In the genomic region with DNA sequence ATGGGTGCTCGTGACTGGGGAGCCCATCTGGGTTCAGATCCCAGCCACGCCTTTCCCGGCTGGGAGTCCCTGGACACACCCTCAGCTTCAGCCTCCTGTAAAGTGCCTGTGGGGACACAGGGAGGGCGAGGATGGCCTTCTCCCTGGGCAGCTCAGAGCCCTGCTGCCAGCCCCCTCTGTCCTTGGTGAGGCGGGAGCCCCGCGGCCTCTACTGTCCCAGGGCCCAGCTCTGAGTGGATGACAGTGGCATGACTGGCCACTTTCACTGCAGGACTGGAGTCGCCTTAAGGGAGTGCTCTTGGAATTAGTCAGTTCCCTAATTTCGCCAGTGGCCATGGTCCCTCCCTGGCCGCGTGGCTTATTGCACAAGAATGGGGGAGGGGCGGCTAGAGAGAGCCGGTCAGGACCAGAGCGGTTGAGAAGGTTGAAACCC, we compare ENCODE assay signal across 9 cellular contexts. TPM values are rescaled to one million over a fixed set of nuclear protein-coding genes. Genes with fewer than 3 reads are reported as not detected.
DNase-seq lines count a peak whose midpoint lies in the region; ATAC-seq and TF ChIP-seq lines count a peak whose summit lies in the region.
"Had no signal": no experiment of that assay in that cellular context is flagged by ENCODE, and none has a peak within 500 bp of the region (broad histone marks: within the 10 kb centered on the region; RNA-seq: fewer than 3 reads in every experiment).

No MANE protein-coding gene starts in this region.

- H3K27me3 ChIP-seq in breast epithelium, result no peaks in the 10 kb centered on the region
- no peaks in the 10 kb centered on the region for H3K27me3 ChIP-seq in thymus (ENCODE audit: control insufficient read depth, insufficient read depth)
- no peaks in the 10 kb centered on the region for H3K27me3 ChIP-seq in MM.1S (replicated peaks; ENCODE audit: insufficient read depth, low read length)

- no peaks in the 10 kb centered on the region for H4K20me1 ChIP-seq in MM.1S (ENCODE audit: insufficient read depth, low read length)

- no peak for TF ChIP-seq POLR2A in breast epithelium (IDR thresholded peaks at IDR 0.05)

- H3K9me3 ChIP-seq in breast epithelium (no peaks in the 10 kb centered on the region), thymus (ENCODE audit: control insufficient read depth) (no peaks in the 10 kb centered on the region), MM.1S (replicated peaks; ENCODE audit: insufficient read depth, low read length) (no peaks in the 10 kb centered on the region)

- peaks cover 18 to 38% of the 10 kb centered on the region in 2 donors for H3K4me1 ChIP-seq in breast epithelium
- peaks cover 6% of the 10 kb centered on the region for H3K4me1 ChIP-seq in thymus (ENCODE audit: control insufficient read depth, insufficient read depth, low read length)
- H3K4me1 ChIP-seq in MM.1S (ENCODE audit: low read length), result peaks cover 30% of the 10 kb centered on the region

- peaks cover 76% of the 10 kb centered on the region for H3K79me2 ChIP-seq in MM.1S (ENCODE audit: low read length)

- peak overlapping the region; percentile 91 to 100 (median 99) for H3K4me3 ChIP-seq in breast epithelium
- no peak overlapping the region for H3K4me3 ChIP-seq in thymus (ENCODE audit: low read length)
- H3K4me3 ChIP-seq in MM.1S (ENCODE audit: low read length), result no peak overlapping the region

- no peak for TF ChIP-seq CTCF in breast epithelium (IDR thresholded peaks at IDR 0.05)
- no peak for TF ChIP-seq CTCF in MM.1S (IDR thresholded peaks at IDR 0.05; ENCODE audit: low read length)

- H3K36me3 ChIP-seq in breast epithelium (no peaks in the 10 kb centered on the region), thymus (ENCODE audit: control insufficient read depth, insufficient read depth) (peaks cover 2% of the 10 kb centered on the region), MM.1S (replicated peaks; ENCODE audit: insufficient read depth, low read length) (no peaks in the 10 kb centered on the region)

- H3K4me2 ChIP-seq in MM.1S (ENCODE audit: low read depth, low read length), result no peak overlapping the region

- H2AFZ ChIP-seq in MM.1S (ENCODE audit: low read length), result no peak overlapping the region

- DNase-seq in LHCN-M2 (ENCODE audit: low read depth) (peak; percentile 82), breast epithelium (ENCODE audit: low spot score in 2 of 2) (peak; percentile 59 to 72), left kidney (ENCODE audit: low read depth, low spot score) (peak; percentile 49), NCI-H446 treated with DMSO at 0.1 percent for 48 hours (lab: John Stamatoyannopoulos, UW) (no peak), MM.1S (no peak), RPMI8226 (no peak)
- DNase-seq: activated CD4-positive, alpha-beta memory T cell treated with anti-CD3 and anti-CD28 coated beads for 36 hours had no signal

- ATAC-seq in HG03342 (IDR thresholded peaks at IDR 0.05; ENCODE audit: unreplicated experiment), result no peak

- no peaks in the 10 kb centered on the region for H3K9me2 ChIP-seq in MM.1S (replicated peaks; ENCODE audit: insufficient read depth, low read length)

- 98% methylated on average over 14 of the region's 14 CpGs for WGBS in thymus

- intact Hi-C loops in breast epithelium (cut with DNase I; ENCODE audit: low total_unique reads), result no loop called here

- H3F3A ChIP-seq in MM.1S (ENCODE audit: insufficient read depth, low read length), result peaks cover 9% of the 10 kb centered on the region

- H3K9ac ChIP-seq in MM.1S (ENCODE audit: low read length), result no peak overlapping the region

- H3K27ac ChIP-seq in breast epithelium, result peak overlapping the region; percentile 95 to 99
- peak overlapping the region; percentile 33 for H3K27ac ChIP-seq in thymus (ENCODE audit: low read depth)
- H3K27ac ChIP-seq in MM.1S (ENCODE audit: low read length), result no peak overlapping the region

RNA-seq across cellular contexts. Expression of a gene that starts 4.6 kb away (rescaled TPM):
- total RNA-seq in LHCN-M2 (2014; rRNA removed) (49.6 and 67.6 TPM in 2 replicates), breast epithelium (10 to 100 TPM; 38.8 to 85.5 (median 56.4) TPM)
- 752 TPM for polyA plus RNA-seq in LHCN-M2 (2012)
- polyA plus RNA-seq in thymus, result 222 TPM

RNA-seq across cellular contexts. Expression of a gene that starts 34.1 kb away (rescaled TPM):
- total RNA-seq in LHCN-M2 (2014; rRNA removed) (36.5 and 61.1 TPM in 2 replicates), breast epithelium (10 to 100 TPM; 14.7 to 29.7 (median 28.8) TPM)
- 22.5 TPM for polyA plus RNA-seq in LHCN-M2 (2012)
- polyA plus RNA-seq in thymus, result 30.0 TPM

Comparison
In these comparisons a context has a peak if more than half of its experiments do, and no peak if none do; other contexts are left out.
1. DNase-seq: peak in LHCN-M2 (single experiment), breast epithelium (2 of 2) and left kidney (single experiment); none in NCI-H446 treated with DMSO at 0.1 percent for 48 hours (single experiment), MM.1S (single experiment) and RPMI8226 (single experiment).
2. H3K4me3 ChIP-seq: peak in breast epithelium (3 of 3); none in thymus (single experiment) and MM.1S (single experiment).